In genomic region chr1:219928791-219929118, GRCh38 we compare ENCODE assay signal across 12 cellular contexts. TPM values are rescaled to one million over a fixed set of nuclear protein-coding genes. Genes with fewer than 3 reads are reported as not detected.
A peak's percentile ranks its signal among the peaks of the same experiment; 100 is the strongest.
DNase-seq lines count a peak whose midpoint lies in the region; ATAC-seq and TF ChIP-seq lines count a peak whose summit lies in the region.
"Had no signal": no experiment of that assay in that cellular context is flagged by ENCODE, and none has a peak within 500 bp of the region (broad histone marks: within the 10 kb centered on the region; RNA-seq: fewer than 3 reads in every experiment).

No MANE protein-coding gene starts in this region.

- H3K36me3 ChIP-seq in cardiac muscle cell = no peaks in the 10 kb centered on the region
- H3K36me3 ChIP-seq in duodenal mucosa (ENCODE audit: control insufficient read depth in 1 of 2, insufficient read depth in 2 of 2, low read length in 2 of 2) = no peaks in the 10 kb centered on the region
- H3K36me3 ChIP-seq in aorta (ENCODE audit: control insufficient read depth in 1 of 2, insufficient read depth in 2 of 2, low read length in 1 of 2) = no peaks in the 10 kb centered on the region
- H3K36me3 ChIP-seq: BLaER1 treated with 17β-estradiol and CSF1 and Interleukin-3, amounts not matched to agents 10 nM and 100 nM; SJCRH30 had no signal

- H3K27me3 ChIP-seq in cardiac muscle cell (peaks cover 64% of the 10 kb centered on the region), duodenal mucosa (ENCODE audit: control insufficient read depth in 1 of 2, insufficient read depth in 2 of 2, low read length in 2 of 2) (peaks cover 6% of the 10 kb centered on the region in 2 donors), aorta (ENCODE audit: control insufficient read depth in 1 of 2, insufficient read depth in 2 of 2, low read length in 1 of 2) (no peaks in the 10 kb centered on the region)
- H3K27me3 ChIP-seq: BLaER1 treated with 17β-estradiol and CSF1 and Interleukin-3, amounts not matched to agents 10 nM and 100 nM; SJCRH30 had no signal

- peaks cover 52% of the 10 kb centered on the region for H3K27me3 Mint-ChIP-seq in mesothelial cell of epicardium (ENCODE audit: low read depth)
- peaks cover 45% of the 10 kb centered on the region for H3K27me3 Mint-ChIP-seq in type B pancreatic cell

- TF ChIP-seq CTCF in cardiac muscle cell (IDR thresholded peaks at IDR 0.05; ENCODE audit: low read depth, low read length) = no peak
- no peak for TF ChIP-seq CTCF in mesothelial cell of epicardium (IDR thresholded peaks at IDR 0.05; ENCODE audit: unreplicated experiment)
- TF ChIP-seq CTCF in type B pancreatic cell (conservative IDR thresholded peaks at IDR 0.05) = no peak
- no peak for TF ChIP-seq CTCF in RWPE1 (conservative IDR thresholded peaks at IDR 0.05; ENCODE audit: low read depth)

- peaks cover 11% of the 10 kb centered on the region for H3K4me1 Mint-ChIP-seq in mesothelial cell of epicardium
- H3K4me1 Mint-ChIP-seq in type B pancreatic cell (ENCODE audit: unreplicated experiment) = no peaks in the 10 kb centered on the region

- intact Hi-C loops in Right ventricle myocardium superior (cut with DNase I) = no loop called here
- intact Hi-C loops in aorta (cut with DNase I) = no loop called here

- H3K27ac ChIP-seq in cardiac muscle cell (no peak overlapping the region), duodenal mucosa (ENCODE audit: low read depth, low read length) (no peak overlapping the region), aorta (ENCODE audit: low read depth in 1 of 2, low read length in 2 of 2) (no peak overlapping the region), RWPE1 (no peak overlapping the region)
- H3K27ac ChIP-seq: BLaER1 treated with 17β-estradiol and CSF1 and Interleukin-3, amounts not matched to agents 10 nM and 100 nM; SJCRH30 had no signal

- H3K9me3 Mint-ChIP-seq in mesothelial cell of epicardium (no peaks in the 10 kb centered on the region), type B pancreatic cell (no peaks in the 10 kb centered on the region)
- H3K9me3 Mint-ChIP-seq: dendritic cell treated with granulocyte-macrophage colony-stimulating factor and Interleukin-4, amounts not matched to agents 40 ng/mL and 50 ng/mL, for 4 days had no signal

- H3K4me3 Mint-ChIP-seq in mesothelial cell of epicardium = peak overlapping the region; percentile 82
- peak overlapping the region; percentile 68 for H3K4me3 Mint-ChIP-seq in type B pancreatic cell

- no peak overlapping the region for H3K27ac Mint-ChIP-seq in mesothelial cell of epicardium
- H3K27ac Mint-ChIP-seq in type B pancreatic cell = no peak overlapping the region
- H3K27ac Mint-ChIP-seq: dendritic cell treated with granulocyte-macrophage colony-stimulating factor and Interleukin-4, amounts not matched to agents 40 ng/mL and 50 ng/mL, for 4 days had no signal

- CTCF ChIA-PET in RWPE1 (lab: Yijun Ruan, JAX) = interaction anchor here (0.6 kb wide), 1 partner anchor 1668 kb away, joined by 3 read pairs; no protein-coding TSS in a partner anchor

- H3K9ac ChIP-seq in duodenal mucosa (ENCODE audit: low read depth in 1 of 2, low read length in 2 of 2) = peak overlapping the region; percentile 18 to 59
- H3K9ac ChIP-seq: BLaER1 treated with 17β-estradiol and CSF1 and Interleukin-3, amounts not matched to agents 10 nM and 100 nM had no signal

- H3K4me3 ChIP-seq in cardiac muscle cell (peak overlapping the region; percentile 36), duodenal mucosa (ENCODE audit: low read depth in 1 of 2, low read length in 2 of 2) (peak overlapping the region; percentile 68 to 77), aorta (ENCODE audit: low read length in 2 of 2) (no peak overlapping the region)
- H3K4me3 ChIP-seq: BLaER1 treated with 17β-estradiol and CSF1 and Interleukin-3, amounts not matched to agents 10 nM and 100 nM; SJCRH30 had no signal

- H3K9me3 ChIP-seq in cardiac muscle cell (ENCODE audit: low read depth) = no peaks in the 10 kb centered on the region
- no peaks in the 10 kb centered on the region for H3K9me3 ChIP-seq in duodenal mucosa (ENCODE audit: control insufficient read depth in 1 of 2, low read length in 2 of 2)
- H3K9me3 ChIP-seq in aorta (ENCODE audit: control insufficient read depth, low read length) = no peaks in the 10 kb centered on the region
- H3K9me3 ChIP-seq: SJCRH30 had no signal

- ATAC-seq in Right ventricle myocardium superior (ENCODE audit: poor library complexity) = no peak
- no peak for ATAC-seq in aorta (ENCODE audit: low FRiP score)

- POLR2A ChIA-PET in RWPE1 (lab: Yijun Ruan, JAX; ENCODE audit: low non-redundant PET) = no interaction called here

- H3K36me3 Mint-ChIP-seq in mesothelial cell of epicardium = no peaks in the 10 kb centered on the region
- no peaks in the 10 kb centered on the region for H3K36me3 Mint-ChIP-seq in type B pancreatic cell

- 59 to 63% methylated on average over 13 of the region's 13 CpGs for WGBS in aorta, 2 donors

- H3K4me1 ChIP-seq in cardiac muscle cell (ENCODE audit: low read depth) (no peaks in the 10 kb centered on the region), duodenal mucosa (ENCODE audit: control insufficient read depth in 1 of 2, insufficient read depth in 2 of 2, low read length in 2 of 2) (peaks cover 20 to 23% of the 10 kb centered on the region in 2 donors), aorta (ENCODE audit: control insufficient read depth in 1 of 2, insufficient read depth in 2 of 2, low read length in 2 of 2) (no peaks in the 10 kb centered on the region)
- H3K4me1 ChIP-seq: BLaER1 treated with 17β-estradiol and CSF1 and Interleukin-3, amounts not matched to agents 10 nM and 100 nM; SJCRH30 had no signal

- DNase-seq in cardiac muscle cell (ENCODE audit: low read depth in 1 of 2, low spot score in 1 of 2) (no peak), Right ventricle myocardium superior (no peak), mesothelial cell of epicardium (ENCODE audit: low spot score in 2 of 2, unreplicated experiment in 2 of 2) (no peak), type B pancreatic cell (ENCODE audit: extremely low spot score, unreplicated experiment) (no peak), aorta (no peak), NCI-H1092 treated with DMSO at 0.1 percent for 48 hours (lab: John Stamatoyannopoulos, UW) (no peak), RWPE1 (ENCODE audit: low spot score) (no peak)
- DNase-seq: NCI-H1694, SJCRH30 had no signal

RNA-seq across cellular contexts. Expression of gene SLC30A10, which starts 0.4 kb away (rescaled TPM):
- total RNA-seq in cardiac muscle cell = 0.21 and 0.95 TPM in 2 replicates
- 0.59 and 1.5 TPM in 2 replicates for polyA plus RNA-seq in cardiac muscle cell
- 0.32 TPM for total RNA-seq in Right ventricle myocardium superior
- total RNA-seq in mesothelial cell of epicardium = 0.90 to 1.6 TPM (median 1.1 TPM) in 3 replicates
- total RNA-seq in type B pancreatic cell (ENCODE audit: low replicate concordance) = 2.2 and 3.1 TPM in 2 replicates
- not detected for total RNA-seq in aorta
- polyA plus RNA-seq in aorta = under 1 TPM in 1 of 2 donors, not detected in 1; 0.25 TPM
- total RNA-seq: SJCRH30 had no signal

Comparison
In these comparisons a context has a peak if more than half of its experiments do, and no peak if none do; other contexts are left out.
1. H3K4me3 ChIP-seq: peak in cardiac muscle cell (single experiment) and duodenal mucosa (2 of 2); none in aorta (0 of 2).